In genomic region chr7:91247497-91247896, GRCh38 we compare ENCODE assay signal across 24 cellular contexts.
"Had no signal": no experiment of that assay in that cellular context is flagged by ENCODE, and none has a peak within 500 bp of the region (broad histone marks: within the 10 kb centered on the region; RNA-seq: fewer than 3 reads in every experiment).

No MANE protein-coding gene starts in this region.

- FAIRE-seq: endothelial cell of umbilical vein had no signal

- H2AFZ ChIP-seq: neural progenitor cell had no signal

- H3K36me3 ChIP-seq: gastrocnemius medialis, neural progenitor cell, prostate gland, tibial artery had no signal

- H3K9me3 Mint-ChIP-seq: activated naive CD4-positive, alpha-beta T cell treated with anti-CD3 and anti-CD28 coated beads for 36 hours; activated T-cell treated with anti-CD3 and anti-CD28 coated beads, Interleukin-2, amount 50 U/mL, for 4 hours; brain; naive B cell; neural progenitor cell had no signal

- H3K9ac ChIP-seq: neural progenitor cell had no signal

- H3K4me2 ChIP-seq: neural progenitor cell had no signal

- ATAC-seq: activated T-cell treated with anti-CD3 and anti-CD28 coated beads, Interleukin-2, amount 50 U/mL, for 4 hours; gastrocnemius medialis; left ventricle myocardium superior; mucosa of descending colon; right cardiac atrium; stimulated activated naive CD8-positive, alpha-beta T cell treated with anti-CD3 and anti-CD28 coated beads, Interleukin-15, Interleukin-2, amounts not matched to agents 100 U/mL and 50 U/mL, for 24 hours had no signal

- H3K4me3 ChIP-seq: gastrocnemius medialis, mucosa of descending colon, neural progenitor cell, prostate gland, skin epidermis, tibial artery had no signal

- H3K27me3 Mint-ChIP-seq: brain had no signal

- H3K4me1 ChIP-seq: gastrocnemius medialis, neural progenitor cell, prostate gland had no signal

- H3K27me3 ChIP-seq: gastrocnemius medialis, neural progenitor cell, tibial artery had no signal

- H3K36me3 Mint-ChIP-seq: brain, immature natural killer cell, naive B cell, neural progenitor cell had no signal

- DNase-seq: activated CD4-positive, alpha-beta T cell treated with anti-CD3 and anti-CD28 coated beads, Interleukin-2, amount 50 U/mL, for 1 hour; activated CD4-positive, CD25-positive, alpha-beta regulatory T cell treated with anti-CD3 and anti-CD28 coated beads, Interleukin-2, amount 50 U/mL, for 72 hours; activated CD8-positive, alpha-beta memory T cell treated with anti-CD3 and anti-CD28 coated beads, Interleukin-2, amount 50 U/mL, for 4 hours; activated naive CD4-positive, alpha-beta T cell treated with anti-CD3 and anti-CD28 coated beads for 36 hours; activated T-cell treated with anti-CD3 and anti-CD28 coated beads, Interleukin-2, amount 50 U/mL, for 4 hours; anterior cingulate cortex; effector CD4-positive, alpha-beta T cell; gastrocnemius medialis; head of caudate nucleus; immature natural killer cell; left ventricle myocardium superior; mucosa of descending colon; naive B cell; right cardiac atrium; stimulated activated naive CD8-positive, alpha-beta T cell treated with anti-CD3 and anti-CD28 coated beads, Interleukin-15, Interleukin-2, amounts not matched to agents 100 U/mL and 50 U/mL, for 24 hours; substantia nigra; T-helper 2 cell; tibial artery had no signal

- H3K4me1 Mint-ChIP-seq: immature natural killer cell, naive B cell had no signal

- H3K27ac ChIP-seq: gastrocnemius medialis, neural progenitor cell, prostate gland, skin epidermis, tibial artery, VCaP had no signal

- H3K4me3 Mint-ChIP-seq: activated naive CD4-positive, alpha-beta T cell treated with anti-CD3 and anti-CD28 coated beads for 36 hours; activated T-cell treated with anti-CD3 and anti-CD28 coated beads, Interleukin-2, amount 50 U/mL, for 4 hours; brain; immature natural killer cell; naive B cell; neural progenitor cell had no signal

- H3K27ac Mint-ChIP-seq: activated naive CD4-positive, alpha-beta T cell treated with anti-CD3 and anti-CD28 coated beads for 36 hours; brain; immature natural killer cell; naive B cell; neural progenitor cell had no signal

- H3K9me3 ChIP-seq: gastrocnemius medialis, mucosa of descending colon, prostate gland, tibial artery had no signal
